35 cellular contexts compared by ENCODE assay signal in the genomic region with DNA sequence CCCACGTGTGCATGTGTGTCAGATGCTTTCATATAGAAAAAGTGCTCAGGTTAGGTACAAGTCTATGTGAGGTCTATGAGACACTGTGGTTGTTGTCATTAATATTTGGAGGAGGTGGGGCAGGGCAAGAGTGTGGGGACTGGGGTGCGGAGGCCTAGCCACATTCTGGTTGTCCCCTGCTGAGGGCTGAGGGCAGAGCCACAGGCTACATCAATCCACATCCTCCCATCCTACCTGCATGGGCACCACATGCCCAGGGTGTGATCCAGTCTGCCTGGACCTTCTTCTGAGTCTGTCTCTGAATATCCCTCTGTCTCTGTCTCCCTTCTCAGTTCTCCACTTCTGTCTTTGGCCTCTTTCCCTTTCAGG. TPM values are rescaled to one million over a fixed set of nuclear protein-coding genes. Genes with fewer than 3 reads are reported as not detected.
"Had no signal": no experiment of that assay in that cellular context is flagged by ENCODE, and none has a peak within 500 bp of the region (broad histone marks: within the 10 kb centered on the region; RNA-seq: fewer than 3 reads in every experiment).

No MANE protein-coding gene starts in this region.

- H3K9me3 Mint-ChIP-seq: activated CD4-positive, alpha-beta T cell treated with anti-CD3 and anti-CD28 coated beads, Interleukin-2, amount 10 ng/mL, durations not matched to agents 7 days and 5 days; activated naive CD4-positive, alpha-beta T cell treated with anti-CD3 and anti-CD28 coated beads, Interleukin-2, amount 50 U/mL, for 24 hours; activated naive CD8-positive, alpha-beta T cell treated with anti-CD3 and anti-CD28 coated beads, Interleukin-2, amount 10 ng/mL, durations not matched to agents 7 days and 5 days; activated T-cell treated with anti-CD3 and anti-CD28 coated beads, Interleukin-2, amount 50 U/mL, for 24 hours; activated T-helper 2 cell treated with anti-CD3 and anti-CD28 coated beads, Interferon-gamma antibody, Interleukin-2, Interleukin-4, amounts not matched to agents 10 μg/mL and 5 μg/mL and 100 μg/mL, durations not matched to agents 14 hours and 24 hours and 36 hours; central memory CD8-positive, alpha-beta T cell; WTC11 had no signal

- ATAC-seq: activated CD4-positive, alpha-beta T cell treated with anti-CD3 and anti-CD28 coated beads for 36 hours; activated CD4-positive, CD25-positive, alpha-beta regulatory T cell treated with anti-CD3 and anti-CD28 coated beads, Interleukin-2, amount 50 U/mL, for 24 hours; activated CD8-positive, alpha-beta T cell treated with anti-CD3 and anti-CD28 coated beads, Interleukin-2, amount 10 ng/mL, durations not matched to agents 7 days and 5 days; PC-3; WTC11 had no signal

- H3K27me3 Mint-ChIP-seq: activated naive CD4-positive, alpha-beta T cell treated with anti-CD3 and anti-CD28 coated beads, Interleukin-2, amount 50 U/mL, for 24 hours had no signal

- H3K4me1 Mint-ChIP-seq: WTC11 had no signal

- H3K36me3 ChIP-seq: ascending aorta, cardiac muscle cell, MG63, Peyer's patch, SJSA1 had no signal

- H3K27me3 ChIP-seq: ascending aorta, cardiac muscle cell, MG63, Peyer's patch, SJSA1 had no signal

- H3K27ac Mint-ChIP-seq: activated CD4-positive, alpha-beta T cell treated with anti-CD3 and anti-CD28 coated beads for 36 hours; activated CD8-positive, alpha-beta T cell treated with anti-CD3 and anti-CD28 coated beads, Interleukin-2, amount 10 ng/mL, durations not matched to agents 7 days and 5 days; activated naive CD4-positive, alpha-beta T cell treated with anti-CD3 and anti-CD28 coated beads, Interleukin-2, amount 50 U/mL, for 24 hours; activated naive CD8-positive, alpha-beta T cell treated with anti-CD3 and anti-CD28 coated beads, Interleukin-2, amount 10 ng/mL, durations not matched to agents 7 days and 5 days; activated T-cell treated with anti-CD3 and anti-CD28 coated beads, Interleukin-2, amount 50 U/mL, for 24 hours; activated T-helper 2 cell treated with anti-CD3 and anti-CD28 coated beads, Interferon-gamma antibody, Interleukin-2, Interleukin-4, amounts not matched to agents 10 μg/mL and 5 μg/mL and 100 μg/mL, durations not matched to agents 14 hours and 24 hours and 36 hours; WTC11 had no signal

- H3K4me3 ChIP-seq: ascending aorta, cardiac muscle cell, MG63, Peyer's patch, SJSA1 had no signal

- H3K4me3 Mint-ChIP-seq: activated CD4-positive, alpha-beta T cell treated with anti-CD3 and anti-CD28 coated beads for 36 hours; activated CD4-positive, alpha-beta T cell treated with anti-CD3 and anti-CD28 coated beads, Interleukin-2, amount 10 ng/mL, durations not matched to agents 7 days and 5 days; activated CD8-positive, alpha-beta T cell treated with anti-CD3 and anti-CD28 coated beads, Interleukin-2, amount 10 ng/mL, durations not matched to agents 7 days and 5 days; activated naive CD4-positive, alpha-beta T cell treated with anti-CD3 and anti-CD28 coated beads, Interleukin-2, amount 50 U/mL, for 24 hours; activated naive CD8-positive, alpha-beta T cell treated with anti-CD3 and anti-CD28 coated beads, Interleukin-2, amount 10 ng/mL, durations not matched to agents 7 days and 5 days; activated T-cell treated with anti-CD3 and anti-CD28 coated beads, Interleukin-2, amount 50 U/mL, for 24 hours; central memory CD8-positive, alpha-beta T cell; WTC11 had no signal

- H3K36me3 Mint-ChIP-seq: activated naive CD4-positive, alpha-beta T cell treated with anti-CD3 and anti-CD28 coated beads, Interleukin-2, amount 50 U/mL, for 24 hours; activated naive CD8-positive, alpha-beta T cell treated with anti-CD3 and anti-CD28 coated beads, Interleukin-2, amount 10 ng/mL, durations not matched to agents 7 days and 5 days; WTC11 had no signal

- DNase-seq: activated CD4-positive, alpha-beta T cell treated with anti-CD3 and anti-CD28 coated beads for 36 hours; activated CD4-positive, alpha-beta T cell treated with anti-CD3 and anti-CD28 coated beads, Interleukin-2, amount 10 ng/mL, durations not matched to agents 7 days and 5 days; activated CD4-positive, alpha-beta T cell treated with anti-CD3 and anti-CD28 coated beads, Interleukin-2, amount 50 U/mL, for 48 hours; activated CD8-positive, alpha-beta T cell treated with anti-CD3 and anti-CD28 coated beads, Interleukin-2, amount 10 ng/mL, durations not matched to agents 7 days and 5 days; activated gamma-delta T cell; activated naive CD4-positive, alpha-beta T cell treated with Interleukin-2 at 50 U/mL for 16 hours; activated naive CD8-positive, alpha-beta T cell treated with anti-CD3 and anti-CD28 coated beads, Interleukin-2, amount 10 ng/mL, durations not matched to agents 7 days and 5 days; activated T-cell treated with anti-CD3 and anti-CD28 coated beads, Interleukin-2, amount 50 U/mL, for 24 hours; amygdala; Kasumi-1; KG1; MG63; NCI-H1092; NCI-H1436 treated with DMSO at 0.1 percent for 48 hours; NCI-H1694 treated with DMSO at 0.1 percent for 48 hours; NCI-H2029; NCI-H345; NCI-H524 treated with DMSO at 0.1 percent for 48 hours; PC-3; Peyer's patch; RPMI8226; SHP77 treated with DMSO at 0.1 percent for 48 hours; SW 1271; T-helper 1 cell; T1000 had no signal

RNA-seq across cellular contexts. Expression of a gene that starts 1.2 kb away (rescaled TPM):
- total RNA-seq: activated CD4-positive, alpha-beta T cell treated with anti-CD3 and anti-CD28 coated beads for 36 hours; activated CD4-positive, alpha-beta T cell treated with anti-CD3 and anti-CD28 coated beads, Interleukin-2, amount 10 ng/mL, durations not matched to agents 7 days and 5 days; activated CD8-positive, alpha-beta T cell treated with anti-CD3 and anti-CD28 coated beads, Interleukin-2, amount 10 ng/mL, durations not matched to agents 7 days and 5 days; activated naive CD8-positive, alpha-beta T cell treated with anti-CD3 and anti-CD28 coated beads, Interleukin-2, amount 10 ng/mL, durations not matched to agents 7 days and 5 days; activated T-helper 2 cell treated with anti-CD3 and anti-CD28 coated beads, Interferon-gamma antibody, Interleukin-2, Interleukin-4, amounts not matched to agents 10 μg/mL and 5 μg/mL and 100 μg/mL, durations not matched to agents 14 hours and 24 hours and 36 hours; ascending aorta; cardiac muscle cell; NCI-H460; PC-3; Peyer's patch; SJSA1; T-helper 2 cell treated with Interferon-gamma antibody and Interleukin-4, amounts not matched to agents 100 ng/mL and 5 ng/mL, for 36 hours had no signal

RNA-seq across cellular contexts. Expression of a gene that starts 23.6 kb away (rescaled TPM):
- total RNA-seq: activated CD4-positive, alpha-beta T cell treated with anti-CD3 and anti-CD28 coated beads for 36 hours; activated CD4-positive, alpha-beta T cell treated with anti-CD3 and anti-CD28 coated beads, Interleukin-2, amount 10 ng/mL, durations not matched to agents 7 days and 5 days; activated CD8-positive, alpha-beta T cell treated with anti-CD3 and anti-CD28 coated beads, Interleukin-2, amount 10 ng/mL, durations not matched to agents 7 days and 5 days; activated naive CD8-positive, alpha-beta T cell treated with anti-CD3 and anti-CD28 coated beads, Interleukin-2, amount 10 ng/mL, durations not matched to agents 7 days and 5 days; activated T-helper 2 cell treated with anti-CD3 and anti-CD28 coated beads, Interferon-gamma antibody, Interleukin-2, Interleukin-4, amounts not matched to agents 10 μg/mL and 5 μg/mL and 100 μg/mL, durations not matched to agents 14 hours and 24 hours and 36 hours; ascending aorta; cardiac muscle cell; NCI-H460; PC-3; SJSA1; T-helper 2 cell treated with Interferon-gamma antibody and Interleukin-4, amounts not matched to agents 100 ng/mL and 5 ng/mL, for 36 hours; WTC11 had no signal

RNA-seq across cellular contexts. Expression of a gene that starts 41.2 kb away (rescaled TPM):
- total RNA-seq: activated CD4-positive, alpha-beta T cell treated with anti-CD3 and anti-CD28 coated beads for 36 hours; activated CD4-positive, alpha-beta T cell treated with anti-CD3 and anti-CD28 coated beads, Interleukin-2, amount 10 ng/mL, durations not matched to agents 7 days and 5 days; activated CD8-positive, alpha-beta T cell treated with anti-CD3 and anti-CD28 coated beads, Interleukin-2, amount 10 ng/mL, durations not matched to agents 7 days and 5 days; activated naive CD8-positive, alpha-beta T cell treated with anti-CD3 and anti-CD28 coated beads, Interleukin-2, amount 10 ng/mL, durations not matched to agents 7 days and 5 days; activated T-helper 2 cell treated with anti-CD3 and anti-CD28 coated beads, Interferon-gamma antibody, Interleukin-2, Interleukin-4, amounts not matched to agents 10 μg/mL and 5 μg/mL and 100 μg/mL, durations not matched to agents 14 hours and 24 hours and 36 hours; ascending aorta; cardiac muscle cell; PC-3; Peyer's patch; SJSA1; T-helper 2 cell treated with Interferon-gamma antibody and Interleukin-4, amounts not matched to agents 100 ng/mL and 5 ng/mL, for 36 hours; WTC11 had no signal

RNA-seq across cellular contexts. Expression of a gene that starts 50.3 kb away (rescaled TPM):
- total RNA-seq: activated CD8-positive, alpha-beta T cell treated with anti-CD3 and anti-CD28 coated beads, Interleukin-2, amount 10 ng/mL, durations not matched to agents 7 days and 5 days; ascending aorta had no signal
